Comparison of ENCODE assay signal across 18 cellular contexts in the genomic region with DNA sequence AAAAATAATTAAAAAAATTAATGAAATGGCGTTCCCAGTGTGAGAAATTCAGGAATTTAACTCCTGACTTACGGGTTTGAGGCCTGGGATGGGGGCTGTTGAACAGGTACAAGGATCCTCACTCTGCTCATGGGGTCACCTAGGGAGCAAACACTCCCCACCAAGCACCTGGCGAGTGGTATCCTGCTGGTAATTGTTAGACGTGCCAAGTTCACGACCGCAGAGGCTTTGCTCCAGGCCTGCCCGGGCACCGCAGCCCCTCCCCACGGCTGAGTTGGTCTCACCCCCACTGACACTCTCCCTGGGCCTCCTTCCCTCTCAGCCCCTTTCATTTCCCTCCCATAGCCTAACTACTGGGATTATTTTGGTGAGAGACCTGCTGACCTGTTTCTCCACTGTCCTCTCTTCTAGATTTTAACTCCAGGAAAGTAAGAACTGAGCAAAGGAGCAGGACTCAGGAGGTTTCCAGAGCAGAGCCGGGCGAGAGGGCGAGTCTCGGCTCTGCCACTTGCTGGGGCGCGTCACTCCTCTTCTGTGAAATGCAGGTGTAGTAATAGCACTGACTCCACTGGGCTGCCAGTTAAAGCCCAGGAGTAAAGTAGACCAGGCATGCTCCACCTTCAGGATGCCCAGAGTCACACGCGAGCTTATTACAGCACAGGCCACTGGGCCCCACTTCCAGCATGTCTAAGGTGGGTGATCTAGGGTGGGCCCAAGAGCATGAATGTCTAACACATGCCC. TPM values are rescaled to one million over a fixed set of nuclear protein-coding genes. Genes with fewer than 3 reads are reported as not detected.
DNase-seq lines count a peak whose midpoint lies in the region; ATAC-seq, FAIRE-seq and TF ChIP-seq lines count a peak whose summit lies in the region.
"Had no signal": no experiment of that assay in that cellular context is flagged by ENCODE, and none has a peak within 500 bp of the region (broad histone marks: within the 10 kb centered on the region; RNA-seq: fewer than 3 reads in every experiment).

No MANE protein-coding gene starts in this region.

- H3K23me2 ChIP-seq in H9 (ENCODE audit: insufficient read length, low read depth, low read length, poor library complexity, severe bottlenecking) (no peaks in the 10 kb centered on the region), H1 (ENCODE audit: low read depth, low read length) (no peaks in the 10 kb centered on the region)

- H4K20me1 ChIP-seq in H9 (ENCODE audit: control insufficient read depth, insufficient read depth, insufficient read length) (no peaks in the 10 kb centered on the region), H1 (replicated peaks in 1 of 2; ENCODE audit: control insufficient read depth in 1 of 2, insufficient read depth in 2 of 2, low read length in 2 of 2) (no peaks in the 10 kb centered on the region)

- H2BK12ac ChIP-seq in H9 (ENCODE audit: insufficient read length, low read depth, low read length) (no peak overlapping the region), H1 (ENCODE audit: low read depth, low read length) (peak overlapping the region; percentile 86; the same call in 1 of the 2 replicates), trophoblast cell (ENCODE audit: low read length) (no peak overlapping the region)

- H3K56ac ChIP-seq in H9 (ENCODE audit: insufficient read length, low read depth, low read length), result no peak overlapping the region
- H3K56ac ChIP-seq in H1 (replicated peaks; ENCODE audit: insufficient read length, low read depth, low read length), result no peak overlapping the region

- no peak overlapping the region for H3K23ac ChIP-seq in H9 (ENCODE audit: insufficient read length, low read depth, low read length)
- no peak overlapping the region for H3K23ac ChIP-seq in H1 (ENCODE audit: insufficient read length)
- H3K23ac ChIP-seq in trophoblast cell (ENCODE audit: low read length), result no peak overlapping the region

- peaks cover 18 to 22% of the 10 kb centered on the region in 2 experiments for H3K9me3 Mint-ChIP-seq in H9
- H3K9me3 Mint-ChIP-seq in activated CD8-positive, alpha-beta T cell treated with anti-CD3 and anti-CD28 coated beads for 36 hours, result no peaks in the 10 kb centered on the region

- H2AFZ ChIP-seq in H9 (ENCODE audit: low read length) (no peak overlapping the region), H1 (ENCODE audit: low read length) (no peak overlapping the region), trophoblast cell (ENCODE audit: insufficient read depth, low read length, poor library complexity) (no peak overlapping the region)

- no peak overlapping the region for H3K18ac ChIP-seq in H9 (ENCODE audit: insufficient read length, low read depth, low read length)
- H3K18ac ChIP-seq in H1 (ENCODE audit: extremely low read depth, low read length), result no peak overlapping the region
- no peak overlapping the region for H3K18ac ChIP-seq in trophoblast cell (ENCODE audit: low read length)

- H4K8ac ChIP-seq in H9 (replicated peaks; ENCODE audit: insufficient read length, low read depth, low read length) (no peak overlapping the region), H1 (ENCODE audit: extremely low read depth, insufficient read depth, low read length) (no peak overlapping the region), trophoblast cell (ENCODE audit: low read depth, low read length) (no peak overlapping the region)

- H2BK15ac ChIP-seq in H9 (ENCODE audit: low read depth, low read length) (no peak overlapping the region), H1 (ENCODE audit: low read length) (0 out of 2 replicates have a peak overlapping the region, but pooled peaks have one; percentile 31)

- H3K79me2 ChIP-seq in H9 (ENCODE audit: insufficient read depth, low read length) (no peaks in the 10 kb centered on the region), H1 (ENCODE audit: control insufficient read depth in 1 of 2, insufficient read depth in 2 of 2, low read length in 2 of 2) (no peaks in the 10 kb centered on the region), trophoblast cell (ENCODE audit: control insufficient read depth, insufficient read depth, low read length, poor library complexity) (no peaks in the 10 kb centered on the region)

- ATAC-seq in left colon, result no peak
- ATAC-seq in activated CD8-positive, alpha-beta T cell treated with anti-CD3 and anti-CD28 coated beads for 36 hours, result no peak

- peaks cover 6% of the 10 kb centered on the region for H3K27me3 Mint-ChIP-seq in H9 (ENCODE audit: low read depth)
- peaks cover 6% of the 10 kb centered on the region for H3K27me3 Mint-ChIP-seq in activated CD8-positive, alpha-beta T cell treated with anti-CD3 and anti-CD28 coated beads for 36 hours

- no peak overlapping the region for H3K4me3 Mint-ChIP-seq in H9
- H3K4me3 Mint-ChIP-seq in activated CD8-positive, alpha-beta T cell treated with anti-CD3 and anti-CD28 coated beads for 36 hours, result no peak overlapping the region
- H3K4me3 Mint-ChIP-seq: activated naive CD4-positive, alpha-beta T cell treated with anti-CD3 and anti-CD28 coated beads for 36 hours; memory B cell had no signal

- H3K4me1 Mint-ChIP-seq in H9, result peaks cover 20 to 22% of the 10 kb centered on the region in 2 experiments
- H3K4me1 Mint-ChIP-seq in activated CD8-positive, alpha-beta T cell treated with anti-CD3 and anti-CD28 coated beads for 36 hours (ENCODE audit: low read depth), result no peaks in the 10 kb centered on the region
- H3K4me1 Mint-ChIP-seq: memory B cell had no signal

- H3K9me3 ChIP-seq in H9 (ENCODE audit: control insufficient read depth, low read depth, low read length) (no peaks in the 10 kb centered on the region), H1 (ENCODE audit: insufficient read depth in 2 of 2, low read depth in 1 of 2, low read length in 1 of 2) (peaks cover 6 to 8% of the 10 kb centered on the region in 2 experiments; a peak in 1 of 4 replicates), trophoblast cell (ENCODE audit: insufficient read depth, low read depth, low read length) (peaks cover 4% of the 10 kb centered on the region)
- H3K9me3 ChIP-seq: uterus had no signal

- TF ChIP-seq EP300 in H1 (IDR thresholded peaks at IDR 0.05; ENCODE audit: borderline replicate concordance in 1 of 2, low read depth in 2 of 2, low read length in 2 of 2), result no peak

- CTCF ChIA-PET in H1 (lab: Charles Lee; ENCODE audit: partially characterized antibody), result interaction anchor here (0.6 to 5.3 kb wide), 18 partner anchors 9 to 1091 kb away, joined by 3 to 33 read pairs (median 8); a partner anchor contains a TSS
- CTCF ChIA-PET in activated CD8-positive, alpha-beta T cell treated with anti-CD3 and anti-CD28 coated beads for 36 hours (lab: Charles Lee), result no interaction called here

- H2AK5ac ChIP-seq in H9 (ENCODE audit: insufficient read length, low read length) (no peak overlapping the region), H1 (ENCODE audit: low read depth, low read length) (peak overlapping the region; percentile 25; the same call in 1 of the 2 replicates), trophoblast cell (ENCODE audit: low read length) (no peak overlapping the region)

- peaks cover 16 to 26% (median 26%) of the 10 kb centered on the region in 3 experiments for H3K36me3 Mint-ChIP-seq in H9 (ENCODE audit: insufficient read depth in 1 of 3, low read depth in 3 of 3)
- H3K36me3 Mint-ChIP-seq in activated CD8-positive, alpha-beta T cell treated with anti-CD3 and anti-CD28 coated beads for 36 hours (ENCODE audit: low read depth), result no peaks in the 10 kb centered on the region
- H3K36me3 Mint-ChIP-seq: memory B cell had no signal

- H2BK5ac ChIP-seq in H9 (ENCODE audit: insufficient read length, low read length) (no peak overlapping the region), H1 (ENCODE audit: low read depth, low read length) (no peak overlapping the region), trophoblast cell (ENCODE audit: low read depth, low read length, poor library complexity) (no peak overlapping the region)

- H4K5ac ChIP-seq in H9 (ENCODE audit: insufficient read length, low read depth, low read length) (no peak overlapping the region), H1 (ENCODE audit: insufficient read length, low read depth, low read length) (no peak overlapping the region)

- H3K4me1 ChIP-seq in H9 (ENCODE audit: insufficient read depth, low read length) (peaks cover 2% of the 10 kb centered on the region), H1 (replicated peaks in 1 of 4; ENCODE audit: control insufficient read depth in 3 of 4, insufficient read depth in 4 of 4, low read length in 3 of 4) (peaks cover 0 to 8% (median 2%) of the 10 kb centered on the region in 4 experiments; a peak in 3 of 7 replicates), trophoblast cell (ENCODE audit: control insufficient read depth in 1 of 2, insufficient read depth in 2 of 2, low read length in 2 of 2) (peaks cover 7% of the 10 kb centered on the region in 2 experiments)
- H3K4me1 ChIP-seq: Peyer's patch had no signal

- TF ChIP-seq POLR2A in H1 (IDR thresholded peaks at IDR 0.05; ENCODE audit: control extremely low read depth in 1 of 2, low read depth in 2 of 2, low read length in 2 of 2), result no peak

- DNase-seq in H9 (no peak), NCI-H345 (lab: John Stamatoyannopoulos, UW) (peak; percentile 63), H1 (ENCODE audit: low read depth in 1 of 2, low spot score in 2 of 2) (no peak), trophoblast cell (no peak), GM10266 (ENCODE audit: extremely low spot score) (no peak), left colon (no peak), NOMO-1 treated with dmso at 0.1 percent for 144 hours (lab: John Stamatoyannopoulos, UW; ENCODE audit: unreplicated experiment) (no peak)
- no peak for DNase-seq in activated CD8-positive, alpha-beta T cell treated with anti-CD3 and anti-CD28 coated beads for 36 hours
- DNase-seq: activated CD4-positive, alpha-beta T cell treated with anti-CD3 and anti-CD28 coated beads for 1 hour; activated naive CD4-positive, alpha-beta T cell treated with anti-CD3 and anti-CD28 coated beads for 36 hours; NCI-H1436; NCI-H446; Peyer's patch; stimulated activated CD4-positive, alpha-beta T cell treated with anti-CD3 and anti-CD28 coated beads, Interleukin-4, amount 100 ng/mL, for 1 hour had no signal

- H4K12ac ChIP-seq in trophoblast cell (ENCODE audit: low read depth, low read length), result no peak overlapping the region

- H3K27ac Mint-ChIP-seq in H9, result peak overlapping the region in 2 of 3 experiments; percentile 10 to 59; a peak in 2 of 7 replicates
- H3K27ac Mint-ChIP-seq in activated CD8-positive, alpha-beta T cell treated with anti-CD3 and anti-CD28 coated beads for 36 hours, result no peak overlapping the region
- H3K27ac Mint-ChIP-seq: activated naive CD4-positive, alpha-beta T cell treated with anti-CD3 and anti-CD28 coated beads for 36 hours; memory B cell had no signal

- H2BK120ac ChIP-seq in H9 (ENCODE audit: low read depth, low read length, poor library complexity, severe bottlenecking) (no peak overlapping the region), H1 (replicated peaks; ENCODE audit: low read depth, low read length) (no peak overlapping the region), trophoblast cell (ENCODE audit: insufficient read depth, low read length, poor library complexity) (no peak overlapping the region)

- TF ChIP-seq CTCF in H9 (conservative IDR thresholded peaks at IDR 0.05), result no peak
- peak; percentile 7 to 37 (median 16); a peak in 2 of 4 replicates for TF ChIP-seq CTCF in H1 (IDR thresholded peaks at IDR 0.05; ENCODE audit: control extremely low read depth in 1 of 3, insufficient read depth in 1 of 3, low read depth in 1 of 3, low read length in 3 of 3)
- no peak for TF ChIP-seq CTCF in GM10266 (IDR thresholded peaks at IDR 0.05; ENCODE audit: control insufficient read depth, insufficient read depth, low read depth, missing control alignments)
- no peak for TF ChIP-seq CTCF in activated CD8-positive, alpha-beta T cell treated with anti-CD3 and anti-CD28 coated beads for 36 hours (IDR thresholded peaks at IDR 0.05)

- H3T11ph ChIP-seq in H9 (ENCODE audit: low read length), result no peak overlapping the region

- H3K79me1 ChIP-seq in H9 (ENCODE audit: insufficient read depth, low read depth, low read length, poor library complexity, severe bottlenecking) (no peaks in the 10 kb centered on the region), H1 (ENCODE audit: low read depth, low read length) (peaks cover 6% of the 10 kb centered on the region; the same call in 1 of the 2 replicates), trophoblast cell (ENCODE audit: low read length) (no peaks in the 10 kb centered on the region)

- no peak overlapping the region for H4K91ac ChIP-seq in H9 (ENCODE audit: insufficient read length, low read depth, low read length)
- no peak overlapping the region for H4K91ac ChIP-seq in H1 (replicated peaks; ENCODE audit: insufficient read length, low read length)
- H4K91ac ChIP-seq in trophoblast cell (ENCODE audit: low read depth, low read length), result no peak overlapping the region

- H3K4ac ChIP-seq in H9 (ENCODE audit: low read depth, low read length), result no peak overlapping the region
- H3K4ac ChIP-seq in H1 (replicated peaks; ENCODE audit: insufficient read length, low read depth, low read length), result no peak overlapping the region
- no peak overlapping the region for H3K4ac ChIP-seq in trophoblast cell (ENCODE audit: low read depth, low read length)

- H3K4me3 ChIP-seq in H1 (ENCODE audit: extremely low read depth in 1 of 4, insufficient read depth in 2 of 4, low read depth in 3 of 4, low read length in 4 of 4), result no peak overlapping the region
- peak overlapping the region; percentile 43 for H3K4me3 ChIP-seq in trophoblast cell (ENCODE audit: low read depth, low read length)
- H3K4me3 ChIP-seq: dorsolateral prefrontal cortex, Peyer's patch, uterus had no signal

- no peak overlapping the region for H2BK20ac ChIP-seq in H9 (ENCODE audit: low read depth, low read length, poor library complexity, severe bottlenecking)
- no peak overlapping the region for H2BK20ac ChIP-seq in H1 (ENCODE audit: low read length)

- 0 out of 2 replicates have a peak overlapping the region, but pooled peaks have one; percentile 58 for H3K14ac ChIP-seq in H9 (ENCODE audit: insufficient read depth, low read length)
- no peak overlapping the region for H3K14ac ChIP-seq in H1 (ENCODE audit: insufficient read length)
- H3K14ac ChIP-seq in trophoblast cell (ENCODE audit: low read length), result no peak overlapping the region

- intact Hi-C loops in left colon (cut with DNase I, micrococcal nuclease), result no loop called here
- intact Hi-C loops in activated CD8-positive, alpha-beta T cell treated with anti-CD3 and anti-CD28 coated beads for 36 hours (cut with micrococcal nuclease), result no loop called here

- FAIRE-seq in H1 (lab: Jason Lieb, UNC), result no peak

- POLR2A ChIA-PET in H1 (lab: Charles Lee; ENCODE audit: partially characterized antibody), result interaction anchor here (1.1 kb wide), 1 partner anchor 12 kb away, joined by 3 read pairs; no protein-coding TSS in a partner anchor
- POLR2A ChIA-PET in activated CD8-positive, alpha-beta T cell treated with anti-CD3 and anti-CD28 coated beads for 36 hours (lab: Charles Lee), result no interaction called here

- H3K9ac ChIP-seq in H9 (ENCODE audit: extremely low read depth, insufficient read length, low read length), result no peak overlapping the region
- H3K9ac ChIP-seq in H1 (replicated peaks in 1 of 4; ENCODE audit: extremely low read depth in 1 of 4, low read depth in 3 of 4, low read length in 3 of 4), result no peak overlapping the region
- no peak overlapping the region for H3K9ac ChIP-seq in trophoblast cell (ENCODE audit: low read length)

- H3K27me3 ChIP-seq in H9 (ENCODE audit: insufficient read depth, low read length), result no peaks in the 10 kb centered on the region
- no peaks in the 10 kb centered on the region for H3K27me3 ChIP-seq in H1 (replicated peaks in 1 of 4; ENCODE audit: control insufficient read depth in 3 of 4, extremely low read depth in 1 of 4, insufficient read depth in 3 of 4, low read length in 3 of 4)
- no peaks in the 10 kb centered on the region for H3K27me3 ChIP-seq in trophoblast cell (ENCODE audit: insufficient read depth, low read length)
- H3K27me3 ChIP-seq: Peyer's patch, uterus had no signal

- no peak overlapping the region for H3K27ac ChIP-seq in H9 (ENCODE audit: insufficient read length, low read depth, low read length)
- H3K27ac ChIP-seq in H1 (ENCODE audit: low read depth, low read length), result no peak overlapping the region
- H3K27ac ChIP-seq in trophoblast cell (ENCODE audit: low read depth, low read length), result no peak overlapping the region
- H3K27ac ChIP-seq: Peyer's patch, uterus had no signal

- TF ChIP-seq RAD21 in H1 (IDR thresholded peaks at IDR 0.05 in 1 of 2, conservative IDR thresholded peaks at IDR 0.05 in 1 of 2; ENCODE audit: low read depth in 2 of 2, low read length in 2 of 2), result peak in 1 of 2 experiments; percentile 24; a peak in 1 of 4 replicates

- H3K36me3 ChIP-seq in H1 (ENCODE audit: control insufficient read depth in 2 of 4, insufficient read depth in 4 of 4, low read length in 3 of 4), result no peaks in the 10 kb centered on the region
- H3K36me3 ChIP-seq in trophoblast cell (ENCODE audit: control insufficient read depth in 1 of 2, insufficient read depth in 2 of 2, low read length in 2 of 2), result peaks cover 0 to 1% of the 10 kb centered on the region in 2 experiments
- H3K36me3 ChIP-seq: Peyer's patch, uterus had no signal

- H3K4me2 ChIP-seq in H9 (ENCODE audit: insufficient read depth, insufficient read length, low read length), result no peak overlapping the region
- no peak overlapping the region for H3K4me2 ChIP-seq in H1 (ENCODE audit: insufficient read depth in 1 of 2, low read depth in 2 of 2, low read length in 2 of 2)
- H3K4me2 ChIP-seq in trophoblast cell (ENCODE audit: low read length), result no peak overlapping the region

- WGBS in H9 (ENCODE audit: extremely low coverage, insufficient read length, low lambda C conversion rate), result no CpG with 5 or more reads among the region's 17 CpGs
- WGBS in H1 (ENCODE audit: extremely low coverage in 1 of 2, insufficient coverage in 1 of 2, insufficient read length in 1 of 2, insufficient replicate concordance in 2 of 2, low coverage in 1 of 2, low lambda C conversion rate in 2 of 2, missing lambda C conversion rate in 1 of 2), 2 experiments, result 90% methylated on average over 17 of the region's 17 CpGs; no CpG with 5 or more reads in 1 of the 2 experiments
- no CpG with 5 or more reads among the region's 17 CpGs for WGBS in trophoblast cell (ENCODE audit: extremely low coverage, insufficient coverage, insufficient read length)

RNA-seq across cellular contexts. Expression of a gene that starts 22.8 kb away (rescaled TPM):
- total RNA-seq in H9 (2021) (17.7 and 19.6 TPM in 2 replicates), left colon (under 1 TPM; 0.34 to 0.78 TPM)
- 7.2 and 9.2 TPM in 2 replicates for total RNA-seq in H1 (2021; fragmentation: NEBNext Ultra II Directional; extraction: Animal tissue kit (Norgen Biotek cat#: 25700))
- polyA plus RNA-seq in H1 (2011; rRNA removed), result 14.7 and 29.5 TPM in 2 replicates
- 19.0 TPM for polyA plus RNA-seq in H1 (2011; cell fraction: cytosol; rRNA removed)
- 26.5 TPM for polyA plus RNA-seq in H1 (2011; cell fraction: nucleus; rRNA removed)
- polyA plus RNA-seq in H1 (2012, experiment 1 of 2), result 4.3 to 11.0 TPM (median 8.6 TPM) in 4 replicates
- 4.3 TPM for polyA plus RNA-seq in H1 (2012, experiment 2 of 2)
- polyA plus RNA-seq in H1 (2013, experiment 1 of 2), result 8.0 TPM
- 9.6 TPM for polyA plus RNA-seq in H1 (2013, experiment 2 of 2)
- 6.7 and 12.4 TPM in 2 replicates for polyA minus RNA-seq in H1 (2011; rRNA and poly(A)+ RNA removed)
- 14.2 TPM for polyA minus RNA-seq in H1 (2011; cell fraction: cytosol; rRNA and poly(A)+ RNA removed)
- 13.2 TPM for polyA minus RNA-seq in H1 (2011; cell fraction: nucleus; rRNA and poly(A)+ RNA removed)
- polyA plus RNA-seq in trophoblast cell (2013), result 13.5 and 14.2 TPM in 2 replicates
- total RNA-seq in activated CD8-positive, alpha-beta T cell treated with anti-CD3 and anti-CD28 coated beads for 36 hours, result not detected
- total RNA-seq: activated naive CD4-positive, alpha-beta T cell treated with anti-CD3 and anti-CD28 coated beads for 36 hours; T-helper 2 cell treated with Interferon-gamma antibody and Interleukin-4, amounts not matched to agents 100 ng/mL and 5 ng/mL, for 36 hours had no signal

Comparison
In these comparisons a context has a peak if more than half of its experiments do, and no peak if none do; other contexts are left out.
1. CTCF ChIP-seq: peak in H1 (3 of 3); none in H9 (single experiment), GM10266 (single experiment) and activated CD8-positive, alpha-beta T cell treated with anti-CD3 and anti-CD28 coated beads for 36 hours (single experiment).